ENCODE assay signal across 13 cellular contexts in the genomic region with DNA sequence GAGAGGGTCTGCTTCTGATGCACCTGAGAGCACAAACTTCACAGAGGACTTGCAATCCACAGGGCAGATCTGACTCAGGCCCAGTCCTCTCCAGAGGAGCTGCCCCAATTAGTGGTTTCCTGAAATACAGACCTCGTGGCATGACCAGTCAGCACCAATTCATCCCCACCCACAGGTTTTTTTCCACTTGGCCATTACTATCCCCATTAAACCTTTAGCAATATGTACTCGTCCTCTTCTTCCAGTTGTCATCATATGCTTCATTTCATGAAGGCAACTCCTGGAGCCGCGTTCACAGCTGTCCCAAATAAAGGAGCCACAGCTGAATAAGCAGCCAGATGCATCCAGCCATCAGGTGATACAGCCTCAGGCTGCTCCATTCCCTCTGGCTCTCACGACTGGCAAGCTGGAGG.
DNase-seq lines count a peak whose midpoint lies in the region; TF ChIP-seq lines count a peak whose summit lies in the region.
"Had no signal": no experiment of that assay in that cellular context is flagged by ENCODE, and none has a peak within 500 bp of the region (broad histone marks: within the 10 kb centered on the region; RNA-seq: fewer than 3 reads in every experiment).

No MANE protein-coding gene starts in this region.

- 37% methylated on average over 5 of the region's 5 CpGs for WGBS in smooth muscle cell (ENCODE audit: low lambda C conversion rate)

- no peaks in the 10 kb centered on the region for H3K9me3 ChIP-seq in smooth muscle cell (replicated peaks; ENCODE audit: low read depth)
- H3K9me3 ChIP-seq: A549, suprapubic skin had no signal

- H3K4me2 ChIP-seq in smooth muscle cell, result peak overlapping the region; percentile 34
- H3K4me2 ChIP-seq: A549 had no signal

- no peaks in the 10 kb centered on the region for H3F3A ChIP-seq in smooth muscle cell (ENCODE audit: low read depth)

- no peaks in the 10 kb centered on the region for H3K79me2 ChIP-seq in smooth muscle cell (ENCODE audit: low read depth)

- DNase-seq in NCI-H2107 treated with DMSO at 0.1 percent for 48 hours (lab: John Stamatoyannopoulos, UW; ENCODE audit: unreplicated experiment) (peak; percentile 7), NCI-H2107 (lab: John Stamatoyannopoulos, UW) (no peak), RPMI8226 (peak; percentile 59), fibroblast of gingiva (ENCODE audit: low read depth) (peak; percentile 47), smooth muscle cell (lab: John Stamatoyannopoulos, UW; ENCODE audit: unreplicated experiment) (no peak), posterior vena cava (ENCODE audit: low spot score) (no peak), cerebellar cortex (ENCODE audit: low spot score) (no peak)
- no peak for DNase-seq in stimulated activated CD8-positive, alpha-beta memory T cell treated with anti-CD3 and anti-CD28 coated beads, Interleukin-4, amount 100 ng/mL, for 48 hours
- DNase-seq: activated CD4-positive, alpha-beta T cell treated with anti-CD3 and anti-CD28 coated beads, Interleukin-2, amount 10 ng/mL, durations not matched to agents 24 days and 14 days; NCI-H1436 treated with DMSO at 0.1 percent for 48 hours; stimulated activated CD4-positive, alpha-beta T cell treated with anti-CD3 and anti-CD28 coated beads, Interleukin-4, amount 100 ng/mL, for 4 hours had no signal

- no peaks in the 10 kb centered on the region for H4K20me1 ChIP-seq in smooth muscle cell (ENCODE audit: low read depth)

- TF ChIP-seq CTCF in smooth muscle cell (IDR thresholded peaks at IDR 0.05; ENCODE audit: borderline replicate concordance, insufficient read depth, poor library complexity, severe bottlenecking), result no peak

- no peak overlapping the region for H2AFZ ChIP-seq in smooth muscle cell (ENCODE audit: low read depth)

- H3K4me1 ChIP-seq in smooth muscle cell (ENCODE audit: low read depth), result no peaks in the 10 kb centered on the region
- H3K4me1 ChIP-seq: A549 had no signal

- H3K9ac ChIP-seq in smooth muscle cell (ENCODE audit: low read depth), result no peak overlapping the region

- H3K27ac ChIP-seq in smooth muscle cell (ENCODE audit: low read depth), result peak overlapping the region; percentile 30
- H3K27ac ChIP-seq: A549, suprapubic skin had no signal

- intact Hi-C loops in posterior vena cava (cut with DNase I), result no loop called here

- H3K27me3 ChIP-seq in smooth muscle cell (ENCODE audit: low read depth), result no peaks in the 10 kb centered on the region
- H3K27me3 ChIP-seq: suprapubic skin had no signal

- no peaks in the 10 kb centered on the region for H3K36me3 ChIP-seq in smooth muscle cell (ENCODE audit: low read depth)
- H3K36me3 ChIP-seq: suprapubic skin had no signal

- no peak overlapping the region for H3K4me3 ChIP-seq in smooth muscle cell
- H3K4me3 ChIP-seq: A549, suprapubic skin had no signal

Comparison
In these comparisons a context has a peak if more than half of its experiments do, and no peak if none do; other contexts are left out.
1. DNase-seq: peak in NCI-H2107 treated with DMSO at 0.1 percent for 48 hours (single experiment), RPMI8226 (single experiment) and fibroblast of gingiva (single experiment); none in NCI-H2107 (single experiment), smooth muscle cell (single experiment), posterior vena cava (single experiment), stimulated activated CD8-positive, alpha-beta memory T cell treated with anti-CD3 and anti-CD28 coated beads, Interleukin-4, amount 100 ng/mL, for 48 hours (single experiment) and cerebellar cortex (single experiment).